ENCODE assay signal across 8 cellular contexts in genomic region chr14:89000007-89000942, GRCh38.
DNase-seq lines count a peak whose midpoint lies in the region; ATAC-seq and TF ChIP-seq lines count a peak whose summit lies in the region.

No MANE protein-coding gene starts in this region.

- DNase-seq in AG10803 (ENCODE audit: low read depth) (peak; percentile 100), H7 (peak; percentile 14), SJCRH30 (peak; percentile 19 to 21), fibroblast of pulmonary artery (ENCODE audit: low read depth) (peak; percentile 97), nucleus accumbens (lab: John Stamatoyannopoulos, UW) (no peak), NCI-H2196 (lab: John Stamatoyannopoulos, UW; ENCODE audit: unreplicated experiment) (no peak)
- DNase-seq in stimulated activated CD4-positive, alpha-beta T cell treated with anti-CD3 and anti-CD28 coated beads, TNF-alpha, amount 100 ng/mL, for 48 hours (ENCODE audit: low read depth in 3 of 3): peak; percentile 3 to 32 (median 27)

- H3K4me1 ChIP-seq in SJCRH30: no peaks in the 10 kb centered on the region

- H3K36me3 ChIP-seq in H7 (replicated peaks; ENCODE audit: control insufficient read depth, insufficient read depth, low read length) (no peaks in the 10 kb centered on the region), SJCRH30 (no peaks in the 10 kb centered on the region)

- H3K4me3 ChIP-seq in AG10803 (ENCODE audit: low read length): no peak overlapping the region
- no peak overlapping the region for H3K4me3 ChIP-seq in H7 (ENCODE audit: insufficient read depth, low read depth, low read length)
- H3K4me3 ChIP-seq in SJCRH30: no peak overlapping the region
- no peak overlapping the region for H3K4me3 ChIP-seq in fibroblast of pulmonary artery (replicated peaks; ENCODE audit: low read depth, low read length)

- no peak for ATAC-seq in HG03097 (IDR thresholded peaks at IDR 0.05; ENCODE audit: low FRiP score, unreplicated experiment)

- TF ChIP-seq CTCF in AG10803 (conservative IDR thresholded peaks at IDR 0.05; ENCODE audit: low read length) (no peak), fibroblast of pulmonary artery (IDR thresholded peaks at IDR 0.05; ENCODE audit: low read length, missing control alignments) (no peak)

- H3K27me3 ChIP-seq in H7 (ENCODE audit: control insufficient read depth, insufficient read depth, low read length) (no peaks in the 10 kb centered on the region), SJCRH30 (no peaks in the 10 kb centered on the region)

- H3K9me3 ChIP-seq in SJCRH30 (replicated peaks): no peaks in the 10 kb centered on the region

- no peak overlapping the region for H3K27ac ChIP-seq in SJCRH30

Comparison
In these comparisons a context has a peak if more than half of its experiments do, and no peak if none do; other contexts are left out.
1. DNase-seq: peak in AG10803 (single experiment), H7 (single experiment), SJCRH30 (2 of 2), fibroblast of pulmonary artery (single experiment) and stimulated activated CD4-positive, alpha-beta T cell treated with anti-CD3 and anti-CD28 coated beads, TNF-alpha, amount 100 ng/mL, for 48 hours (3 of 3); none in nucleus accumbens (0 of 56) and NCI-H2196 (single experiment).